In the genomic region with DNA sequence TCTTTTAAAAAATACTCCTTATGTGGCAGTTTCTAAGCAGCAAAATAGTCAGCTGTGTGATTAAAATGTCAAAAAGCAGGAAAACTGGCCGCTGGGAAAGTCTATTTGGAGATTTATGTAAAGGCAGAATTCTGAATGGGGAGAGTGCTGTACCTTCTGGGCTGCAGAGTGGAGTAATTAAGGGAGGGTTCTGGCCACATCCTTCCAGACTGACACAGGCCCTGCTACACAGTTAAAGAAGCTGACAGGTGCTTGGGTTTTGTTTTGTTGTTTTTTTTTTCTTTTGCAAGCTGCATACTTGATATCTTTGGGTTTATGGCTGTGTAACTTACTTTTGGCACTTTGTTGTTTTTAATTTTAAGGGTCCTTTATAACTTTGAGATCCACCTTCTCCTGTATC, we compare ENCODE assay signal across 20 cellular contexts.
DNase-seq lines count a peak whose midpoint lies in the region; ATAC-seq and TF ChIP-seq lines count a peak whose summit lies in the region.
"Had no signal": no experiment of that assay in that cellular context is flagged by ENCODE, and none has a peak within 500 bp of the region (broad histone marks: within the 10 kb centered on the region; RNA-seq: fewer than 3 reads in every experiment).

No MANE protein-coding gene starts in this region.

- no peaks in the 10 kb centered on the region for H3K9me3 Mint-ChIP-seq in mesothelial cell of epicardium
- no peaks in the 10 kb centered on the region for H3K9me3 Mint-ChIP-seq in CD8-positive, alpha-beta memory T cell
- H3K9me3 Mint-ChIP-seq: endodermal cell, H9 had no signal

- CTCF ChIA-PET in CD8-positive, alpha-beta memory T cell (lab: Charles Lee) = interaction anchor here (3.0 kb wide), 1 partner anchor 10 kb away, joined by 10 read pairs; no protein-coding TSS in a partner anchor

- no peak overlapping the region for H3K4me3 ChIP-seq in upper lobe of right lung
- H3K4me3 ChIP-seq in CD8-positive, alpha-beta memory T cell (ENCODE audit: low read length) = no peak overlapping the region
- H3K4me3 ChIP-seq: body of pancreas, coronary artery, esophagus squamous epithelium, gastrocnemius medialis had no signal

- peak overlapping the region; percentile 25 for H3K27ac ChIP-seq in upper lobe of right lung
- no peak overlapping the region for H3K27ac ChIP-seq in CD8-positive, alpha-beta memory T cell (ENCODE audit: low read depth, low read length)
- H3K27ac ChIP-seq: body of pancreas, C4-2B, coronary artery, gastrocnemius medialis had no signal

- DNase-seq in Right ventricle myocardium superior (no peak), Right ventricle myocardium inferior (ENCODE audit: missing footprints) (no peak), NCI-H2227 (lab: John Stamatoyannopoulos, UW; ENCODE audit: unreplicated experiment) (peak; percentile 15), mesothelial cell of epicardium (ENCODE audit: low spot score in 2 of 2, unreplicated experiment in 2 of 2) (no peak), upper lobe of right lung (no peak)
- DNase-seq in CD8-positive, alpha-beta memory T cell = no peak
- DNase-seq: activated CD8-positive, alpha-beta memory T cell treated with anti-CD3 and anti-CD28 coated beads, Interleukin-2, amount 50 U/mL, for 48 hours; body of pancreas; endodermal cell; esophagus squamous epithelium; gastrocnemius medialis; GDM1; H9; mammary epithelial cell; NCI-H146; T-helper 2 cell had no signal

- H3K27me3 Mint-ChIP-seq in mesothelial cell of epicardium (ENCODE audit: low read depth) = no peaks in the 10 kb centered on the region
- peaks cover 0 to 4% of the 10 kb centered on the region in 2 donors for H3K27me3 Mint-ChIP-seq in CD8-positive, alpha-beta memory T cell

- POLR2A ChIA-PET in CD8-positive, alpha-beta memory T cell (lab: Charles Lee) = no interaction called here

- no peak overlapping the region for H3K4me3 Mint-ChIP-seq in mesothelial cell of epicardium
- peak overlapping the region in 2 of 7 donors; percentile 60 to 77 for H3K4me3 Mint-ChIP-seq in CD8-positive, alpha-beta memory T cell
- H3K4me3 Mint-ChIP-seq: endodermal cell, H9, IgD-negative memory B cell had no signal

- no peaks in the 10 kb centered on the region for H3K36me3 ChIP-seq in upper lobe of right lung
- H3K36me3 ChIP-seq in CD8-positive, alpha-beta memory T cell (ENCODE audit: insufficient read depth, low read length) = no peaks in the 10 kb centered on the region
- H3K36me3 ChIP-seq: gastrocnemius medialis had no signal

- H3K4me1 Mint-ChIP-seq in mesothelial cell of epicardium = peaks cover 87% of the 10 kb centered on the region
- H3K4me1 Mint-ChIP-seq in CD8-positive, alpha-beta memory T cell = peaks cover 10 to 26% (median 25%) of the 10 kb centered on the region in 3 donors

- ATAC-seq in Right ventricle myocardium superior (ENCODE audit: poor library complexity) (peak; percentile 36), Right ventricle myocardium inferior (no peak), upper lobe of right lung (no peak), HG02763 (IDR thresholded peaks at IDR 0.05; ENCODE audit: unreplicated experiment) (no peak)
- ATAC-seq: body of pancreas, gastrocnemius medialis had no signal

- H3K9me3 ChIP-seq in upper lobe of right lung = no peaks in the 10 kb centered on the region
- H3K9me3 ChIP-seq in CD8-positive, alpha-beta memory T cell (ENCODE audit: low read length) = no peaks in the 10 kb centered on the region
- H3K9me3 ChIP-seq: body of pancreas, esophagus squamous epithelium, gastrocnemius medialis had no signal

- intact Hi-C loops in Right ventricle myocardium superior (cut with DNase I) (no loop called here), Right ventricle myocardium inferior (cut with DNase I) (no loop called here), upper lobe of right lung (cut with DNase I) (no loop called here)

- TF ChIP-seq CTCF in mesothelial cell of epicardium (IDR thresholded peaks at IDR 0.05; ENCODE audit: unreplicated experiment) = no peak
- no peak for TF ChIP-seq CTCF in upper lobe of right lung (IDR thresholded peaks at IDR 0.05)

- H3K27ac Mint-ChIP-seq in mesothelial cell of epicardium = peak overlapping the region; percentile 86
- H3K27ac Mint-ChIP-seq in CD8-positive, alpha-beta memory T cell = peak overlapping the region in 3 of 8 donors; percentile 47 to 91 (median 60)
- H3K27ac Mint-ChIP-seq: endodermal cell, H9, IgD-negative memory B cell had no signal

- H3K4me1 ChIP-seq in upper lobe of right lung = peaks cover 41% of the 10 kb centered on the region
- H3K4me1 ChIP-seq in CD8-positive, alpha-beta memory T cell (ENCODE audit: insufficient read depth, low read length) = peaks cover 12% of the 10 kb centered on the region

- H3K27me3 ChIP-seq in upper lobe of right lung = no peaks in the 10 kb centered on the region
- H3K27me3 ChIP-seq in CD8-positive, alpha-beta memory T cell (ENCODE audit: insufficient read depth, low read length, poor library complexity, severe bottlenecking) = no peaks in the 10 kb centered on the region
- H3K27me3 ChIP-seq: body of pancreas, esophagus squamous epithelium, gastrocnemius medialis had no signal

- H3K36me3 Mint-ChIP-seq in mesothelial cell of epicardium = peaks cover 5% of the 10 kb centered on the region
- H3K36me3 Mint-ChIP-seq in CD8-positive, alpha-beta memory T cell = no peaks in the 10 kb centered on the region
